Comparison of ENCODE assay signal across 1 cellular context in the genomic region with DNA sequence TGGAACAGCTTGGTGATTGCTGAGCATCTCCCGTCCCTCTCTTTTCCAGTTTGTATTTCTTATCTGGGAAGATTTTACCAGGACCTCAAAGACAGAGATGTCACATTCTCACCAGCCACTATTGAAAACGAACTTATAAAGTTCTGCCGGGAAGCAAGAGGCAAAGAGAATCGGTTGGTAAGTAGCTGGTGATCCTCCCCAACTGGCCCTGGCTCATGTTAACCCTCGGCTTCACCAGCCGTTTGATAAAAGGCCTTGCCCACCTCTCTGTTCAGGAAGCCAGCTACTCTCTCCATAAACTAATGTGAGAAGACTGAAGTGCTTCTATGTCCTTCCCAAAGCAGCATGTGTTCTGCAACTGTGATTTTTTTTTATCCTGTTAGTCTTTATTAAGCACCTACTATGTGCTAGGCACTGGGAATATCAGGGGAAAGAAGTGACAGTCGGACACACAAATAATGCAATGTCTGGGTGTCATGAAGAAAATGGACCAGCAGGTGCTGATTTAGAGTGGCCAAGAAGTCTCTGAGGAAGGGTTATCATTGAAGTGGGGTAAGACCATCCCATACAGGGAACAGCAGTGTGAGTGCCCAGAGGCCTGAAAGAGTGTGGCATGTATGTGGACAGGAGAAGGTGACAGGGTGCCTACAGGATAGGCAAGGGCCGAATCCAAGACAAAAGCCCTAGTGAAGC.
TF ChIP-seq lines count a peak whose summit lies in the region.

No MANE protein-coding gene starts in this region.

TF ChIP-seq in H1, 55 proteins besides CTCF, POLR2A, EP300 and RAD21:
- TF ChIP-seq SUZ12 (IDR thresholded peaks at IDR 0.05; ENCODE audit: low read length) (no peak), TAF1 (IDR thresholded peaks at IDR 0.05; ENCODE audit: low read depth, low read length) (no peak), RFX5 (IDR thresholded peaks at IDR 0.05; ENCODE audit: borderline replicate concordance, low read depth, low read length) (no peak), BACH1 (IDR thresholded peaks at IDR 0.05; ENCODE audit: low read length) (no peak), MAFK (IDR thresholded peaks at IDR 0.05; ENCODE audit: low read depth, low read length) (no peak), GTF2F1 (IDR thresholded peaks at IDR 0.05; ENCODE audit: borderline replicate concordance, low read depth, low read length) (no peak), KDM1A (IDR thresholded peaks at IDR 0.05; ENCODE audit: borderline replicate concordance, low read length) (no peak), TCF12 (IDR thresholded peaks at IDR 0.05; ENCODE audit: low read depth, low read length) (no peak)
- TF ChIP-seq, protein P1, sequence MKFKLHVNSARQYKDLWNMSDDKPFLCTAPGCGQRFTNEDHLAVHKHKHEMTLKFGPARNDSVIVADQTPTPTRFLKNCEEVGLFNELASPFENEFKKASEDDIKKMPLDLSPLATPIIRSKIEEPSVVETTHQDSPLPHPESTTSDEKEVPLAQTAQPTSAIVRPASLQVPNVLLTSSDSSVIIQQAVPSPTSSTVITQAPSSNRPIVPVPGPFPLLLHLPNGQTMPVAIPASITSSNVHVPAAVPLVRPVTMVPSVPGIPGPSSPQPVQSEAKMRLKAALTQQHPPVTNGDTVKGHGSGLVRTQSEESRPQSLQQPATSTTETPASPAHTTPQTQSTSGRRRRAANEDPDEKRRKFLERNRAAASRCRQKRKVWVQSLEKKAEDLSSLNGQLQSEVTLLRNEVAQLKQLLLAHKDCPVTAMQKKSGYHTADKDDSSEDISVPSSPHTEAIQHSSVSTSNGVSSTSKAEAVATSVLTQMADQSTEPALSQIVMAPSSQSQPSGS (IDR thresholded peaks at IDR 0.05; ENCODE audit: low read length), result no peak
- TF ChIP-seq, protein P2, sequence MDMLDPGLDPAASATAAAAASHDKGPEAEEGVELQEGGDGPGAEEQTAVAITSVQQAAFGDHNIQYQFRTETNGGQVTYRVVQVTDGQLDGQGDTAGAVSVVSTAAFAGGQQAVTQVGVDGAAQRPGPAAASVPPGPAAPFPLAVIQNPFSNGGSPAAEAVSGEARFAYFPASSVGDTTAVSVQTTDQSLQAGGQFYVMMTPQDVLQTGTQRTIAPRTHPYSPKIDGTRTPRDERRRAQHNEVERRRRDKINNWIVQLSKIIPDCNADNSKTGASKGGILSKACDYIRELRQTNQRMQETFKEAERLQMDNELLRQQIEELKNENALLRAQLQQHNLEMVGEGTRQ (IDR thresholded peaks at IDR 0.05; ENCODE audit: low read length), result no peak
